14 cellular contexts compared by ENCODE assay signal in the genomic region with DNA sequence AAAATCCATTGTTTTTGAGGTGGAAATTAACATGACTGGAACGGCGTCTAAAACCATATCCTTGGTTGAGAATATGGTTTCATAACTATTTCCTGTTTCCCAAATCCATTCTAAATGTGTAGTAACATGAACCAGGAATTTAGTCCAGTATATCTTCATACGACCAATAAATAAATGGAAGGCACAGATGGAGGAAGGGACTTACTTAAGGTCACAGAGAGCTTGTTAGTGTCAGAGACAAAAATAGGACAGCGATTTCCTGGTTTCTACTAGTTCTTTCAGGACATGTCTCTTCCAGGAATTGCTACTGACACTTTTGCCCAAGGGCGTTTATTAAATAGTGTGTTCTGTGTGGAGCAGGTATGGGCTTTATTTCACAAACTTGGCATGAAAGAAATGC.
"Had no signal": no experiment of that assay in that cellular context is flagged by ENCODE, and none has a peak within 500 bp of the region (broad histone marks: within the 10 kb centered on the region; RNA-seq: fewer than 3 reads in every experiment).

No MANE protein-coding gene starts in this region.

- H3K27me3 ChIP-seq: sigmoid colon, upper lobe of right lung had no signal

- ATAC-seq: esophagus mucosa; left cardiac atrium; natural killer cell; psoas muscle; stimulated activated naive CD8-positive, alpha-beta T cell treated with anti-CD3 and anti-CD28 coated beads, Interleukin-15, Interleukin-2, amounts not matched to agents 100 U/mL and 50 U/mL, for 24 hours; upper lobe of right lung had no signal

- H3K36me3 ChIP-seq: sigmoid colon, upper lobe of right lung had no signal

- DNase-seq: activated CD4-positive, alpha-beta T cell treated with anti-CD3 and anti-CD28 coated beads, Interleukin-2, amount 10 ng/mL, durations not matched to agents 7 days and 5 days; activated CD8-positive, alpha-beta memory T cell treated with anti-CD3 and anti-CD28 coated beads for 24 hours; activated naive CD4-positive, alpha-beta T cell treated with anti-CD3 and anti-CD28 coated beads, Interleukin-2, amount 50 U/mL, for 16 hours; activated T-cell treated with anti-CD3 and anti-CD28 coated beads for 4 hours; glutamatergic neuron; left cardiac atrium; natural killer cell; psoas muscle; sigmoid colon; stimulated activated CD4-positive, alpha-beta T cell treated with anti-CD3 and anti-CD28 coated beads, Interleukin-12 subunit alpha, Interleukin-12 subunit beta, amount 100 ng/mL, for 4 hours; stimulated activated naive CD8-positive, alpha-beta T cell treated with anti-CD3 and anti-CD28 coated beads, Interleukin-15, Interleukin-2, amounts not matched to agents 100 U/mL and 50 U/mL, for 24 hours; T-helper 1 cell; upper lobe of right lung had no signal

- H3K4me3 ChIP-seq: psoas muscle, sigmoid colon, upper lobe of right lung had no signal

- H3K27ac ChIP-seq: psoas muscle, sigmoid colon, upper lobe of right lung had no signal

- H3K4me1 ChIP-seq: psoas muscle, sigmoid colon, upper lobe of right lung had no signal

- H3K9me3 ChIP-seq: psoas muscle, sigmoid colon, upper lobe of right lung had no signal
